In genomic region chr4:132614682-132615081, GRCh38 we compare ENCODE assay signal across 14 cellular contexts.
DNase-seq lines count a peak whose midpoint lies in the region; ATAC-seq, FAIRE-seq and TF ChIP-seq lines count a peak whose summit lies in the region.
"Had no signal": no experiment of that assay in that cellular context is flagged by ENCODE, and none has a peak within 500 bp of the region (broad histone marks: within the 10 kb centered on the region; RNA-seq: fewer than 3 reads in every experiment).

No MANE protein-coding gene starts in this region.

- no peak overlapping the region for H3K9ac ChIP-seq in GM23248
- H3K9ac ChIP-seq: parathyroid adenoma had no signal

- H3K4me3 ChIP-seq in A549 (no peak overlapping the region), GM23248 (no peak overlapping the region), fibroblast of pulmonary artery (replicated peaks; ENCODE audit: low read depth, low read length) (no peak overlapping the region)
- H3K4me3 ChIP-seq: body of pancreas had no signal

- FAIRE-seq in A549 (lab: Jason Lieb, UNC): no peak
- FAIRE-seq in GM19239 (lab: Jason Lieb, UNC): no peak
- FAIRE-seq: GM12892 had no signal

- no peak overlapping the region for H2AFZ ChIP-seq in GM23248
- H2AFZ ChIP-seq: parathyroid adenoma had no signal

- no peaks in the 10 kb centered on the region for H3F3A ChIP-seq in GM23248 (ENCODE audit: insufficient read depth)

- in situ Hi-C loops in GM23248 (cut with MboI) (no loop called here), SK-MEL-5 (cut with HindIII; ENCODE audit: low pct_unique_long_range_greater_than_20kb, low sequenced_read_pairs) (no loop called here), KBM-7 (cut with MboI; ENCODE audit: low pct_unique_long_range_greater_than_20kb, low sequenced_read_pairs) (no loop called here)

- H4K20me1 ChIP-seq in GM23248 (ENCODE audit: insufficient read depth): no peaks in the 10 kb centered on the region

- TF ChIP-seq POLR2A in A549 (IDR thresholded peaks at IDR 0.05; ENCODE audit: low read length): no peak

- H3K9me3 ChIP-seq in A549: no peaks in the 10 kb centered on the region
- H3K9me3 ChIP-seq in GM23248 (ENCODE audit: low read depth): no peaks in the 10 kb centered on the region
- H3K9me3 ChIP-seq: body of pancreas had no signal

- H3K4me1 ChIP-seq in A549 (no peaks in the 10 kb centered on the region), GM23248 (ENCODE audit: insufficient read depth) (no peaks in the 10 kb centered on the region)
- H3K4me1 ChIP-seq: body of pancreas, parathyroid adenoma had no signal

- H3K4me2 ChIP-seq in A549 (no peak overlapping the region), GM23248 (ENCODE audit: unreplicated experiment) (no peak overlapping the region)

- POLR2A ChIA-PET in A549 (lab: Yijun Ruan, JAX): no interaction called here

- no peaks in the 10 kb centered on the region for H3K79me2 ChIP-seq in GM23248 (ENCODE audit: insufficient read depth)
- H3K79me2 ChIP-seq: parathyroid adenoma had no signal

- peak; percentile 17 to 30; a peak in 3 of 5 replicates for TF ChIP-seq RAD21 in A549 (conservative IDR thresholded peaks at IDR 0.05 in 1 of 2, IDR thresholded peaks at IDR 0.05 in 1 of 2)

- H3K27ac ChIP-seq in A549: no peak overlapping the region
- no peak overlapping the region for H3K27ac ChIP-seq in GM23248
- H3K27ac ChIP-seq: body of pancreas, parathyroid adenoma had no signal

- CTCF ChIA-PET in A549 (lab: Yijun Ruan, JAX): no interaction called here

- TF ChIP-seq CTCF in A549 (IDR thresholded peaks at IDR 0.05) (no peak), fibroblast of pulmonary artery (IDR thresholded peaks at IDR 0.05; ENCODE audit: low read length, missing control alignments) (peak; percentile 45)

- H3K9me2 ChIP-seq in GM23248 (ENCODE audit: insufficient read depth): no peaks in the 10 kb centered on the region

- DNase-seq in A549 (ENCODE audit: low read depth in 1 of 2, low spot score in 1 of 2): no peak
- DNase-seq in GM23248: peak; percentile 19
- DNase-seq in SK-MEL-5 (ENCODE audit: low read depth, low spot score): peak; percentile 10
- DNase-seq in fibroblast of pulmonary artery (ENCODE audit: low read depth): peak; percentile 29
- no peak for DNase-seq in GM19239 (ENCODE audit: insufficient read length, low spot score)
- DNase-seq in GM19240 (ENCODE audit: insufficient read length, low spot score): no peak
- no peak for DNase-seq in kidney glomerular epithelial cell (lab: John Stamatoyannopoulos, UW)
- DNase-seq in KBM-7: no peak
- DNase-seq: body of pancreas; COR-L47; MV-4-11; stimulated activated CD4-positive, alpha-beta T cell treated with anti-CD3 and anti-CD28 coated beads, Interleukin-4, amount 100 ng/mL, for 4 hours had no signal

- ATAC-seq in A549: no peak
- ATAC-seq: body of pancreas had no signal

- no peaks in the 10 kb centered on the region for H3K36me3 ChIP-seq in GM23248 (ENCODE audit: low read depth)

- TF ChIP-seq EP300 in A549 (IDR thresholded peaks at IDR 0.05): no peak

- H3K27me3 ChIP-seq in GM23248 (replicated peaks; ENCODE audit: insufficient read depth): no peaks in the 10 kb centered on the region
- H3K27me3 ChIP-seq: body of pancreas had no signal

TF ChIP-seq in A549, 52 proteins besides CTCF, POLR2A, EP300 and RAD21:
- TF ChIP-seq SMC3 (IDR thresholded peaks at IDR 0.05) (peak; percentile 41), FOSB (CRISPR knock-in tag; IDR thresholded peaks at IDR 0.05) (no peak)

Comparison
In these comparisons a context has a peak if more than half of its experiments do, and no peak if none do; other contexts are left out.
1. DNase-seq: peak in GM23248 (single experiment), SK-MEL-5 (single experiment) and fibroblast of pulmonary artery (single experiment); none in A549 (0 of 2), GM19239 (single experiment), GM19240 (single experiment), kidney glomerular epithelial cell (single experiment) and KBM-7 (single experiment).